19 cellular contexts compared by ENCODE assay signal in genomic region chr14:94654071-94654974, GRCh38. TPM values are rescaled to one million over a fixed set of nuclear protein-coding genes. Genes with fewer than 3 reads are reported as not detected.
DNase-seq lines count a peak whose midpoint lies in the region; ATAC-seq and TF ChIP-seq lines count a peak whose summit lies in the region.
"Had no signal": no experiment of that assay in that cellular context is flagged by ENCODE, and none has a peak within 500 bp of the region (broad histone marks: within the 10 kb centered on the region; RNA-seq: fewer than 3 reads in every experiment).

No MANE protein-coding gene starts in this region.

- H3K4me3 ChIP-seq in DND-41 (ENCODE audit: low read depth in 1 of 2, low read length in 2 of 2) (no peak overlapping the region), fibroblast of pulmonary artery (replicated peaks; ENCODE audit: low read depth, low read length) (no peak overlapping the region), sigmoid colon (no peak overlapping the region), trophoblast cell (ENCODE audit: low read depth, low read length) (no peak overlapping the region)
- H3K4me3 ChIP-seq: heart right ventricle had no signal

- TF ChIP-seq CTCF in DND-41 (IDR thresholded peaks at IDR 0.05; ENCODE audit: borderline replicate concordance, extremely low read depth, low read length, poor library complexity, severe bottlenecking) (no peak), fibroblast of pulmonary artery (IDR thresholded peaks at IDR 0.05; ENCODE audit: low read length, missing control alignments) (no peak), sigmoid colon (IDR thresholded peaks at IDR 0.05) (no peak)

- intact Hi-C loops in sigmoid colon (cut with DNase I): no loop called here

- no peaks in the 10 kb centered on the region for H3K9me3 ChIP-seq in DND-41 (ENCODE audit: insufficient read depth, low read length, severe bottlenecking)
- H3K9me3 ChIP-seq in sigmoid colon: no peaks in the 10 kb centered on the region
- H3K9me3 ChIP-seq in trophoblast cell (ENCODE audit: insufficient read depth, low read depth, low read length): peaks cover 4% of the 10 kb centered on the region

- H2AFZ ChIP-seq in DND-41 (ENCODE audit: low read depth, low read length): no peak overlapping the region
- no peak overlapping the region for H2AFZ ChIP-seq in trophoblast cell (ENCODE audit: insufficient read depth, low read length, poor library complexity)

- no peak overlapping the region for H3K18ac ChIP-seq in trophoblast cell (ENCODE audit: low read length)

- H3K4ac ChIP-seq in trophoblast cell (ENCODE audit: low read depth, low read length): no peak overlapping the region

- H4K20me1 ChIP-seq in DND-41 (ENCODE audit: insufficient read depth, low read length): no peaks in the 10 kb centered on the region

- WGBS in sigmoid colon, 2 donors: 59 to 65% methylated on average over 13 of the region's 13 CpGs
- no CpG with 5 or more reads among the region's 13 CpGs for WGBS in trophoblast cell (ENCODE audit: extremely low coverage, insufficient coverage, insufficient read length)

- H3K79me1 ChIP-seq in trophoblast cell (ENCODE audit: low read length): no peaks in the 10 kb centered on the region

- H3K36me3 ChIP-seq in DND-41 (ENCODE audit: insufficient read depth, low read length) (no peaks in the 10 kb centered on the region), sigmoid colon (no peaks in the 10 kb centered on the region), trophoblast cell (ENCODE audit: control insufficient read depth in 1 of 2, insufficient read depth in 2 of 2, low read length in 2 of 2) (no peaks in the 10 kb centered on the region)
- H3K36me3 ChIP-seq: heart right ventricle had no signal

- no peak overlapping the region for H2BK5ac ChIP-seq in trophoblast cell (ENCODE audit: low read depth, low read length, poor library complexity)

- no peak overlapping the region for H2BK12ac ChIP-seq in trophoblast cell (ENCODE audit: low read length)

- no peak overlapping the region for H4K12ac ChIP-seq in trophoblast cell (ENCODE audit: low read depth, low read length)

- H3K23ac ChIP-seq in trophoblast cell (ENCODE audit: low read length): no peak overlapping the region

- TF ChIP-seq EP300 in sigmoid colon (IDR thresholded peaks at IDR 0.05): no peak

- no peak overlapping the region for H3K14ac ChIP-seq in trophoblast cell (ENCODE audit: low read length)

- no peak overlapping the region for H3K27ac ChIP-seq in DND-41 (ENCODE audit: low read length)
- H3K27ac ChIP-seq in sigmoid colon: peak overlapping the region in 3 of 4 donors; percentile 51 to 64 (median 52)
- no peak overlapping the region for H3K27ac ChIP-seq in trophoblast cell (ENCODE audit: low read depth, low read length)
- H3K27ac ChIP-seq: heart right ventricle had no signal

- H3K79me2 ChIP-seq in DND-41 (ENCODE audit: insufficient read depth, low read length) (no peaks in the 10 kb centered on the region), trophoblast cell (ENCODE audit: control insufficient read depth, insufficient read depth, low read length, poor library complexity) (no peaks in the 10 kb centered on the region)

- DNase-seq in DND-41 (no peak), NCI-H524 treated with DMSO at 0.1 percent for 48 hours (lab: John Stamatoyannopoulos, UW) (peak; percentile 72), fibroblast of pulmonary artery (ENCODE audit: low read depth) (peak; percentile 41), sigmoid colon (peak; percentile 88), trophoblast cell (no peak), SKM-1 (lab: John Stamatoyannopoulos, UW; ENCODE audit: unreplicated experiment) (no peak)
- DNase-seq: activated CD8-positive, alpha-beta T cell treated with anti-CD3 and anti-CD28 coated beads, Interleukin-2, amount 10 ng/mL, durations not matched to agents 7 days and 5 days; CD8-positive, alpha-beta memory T cell; DMS79; heart right ventricle; immature natural killer cell; Kasumi-1; SIG-M5; small intestine; stimulated activated CD4-positive, alpha-beta T cell treated with anti-CD3 and anti-CD28 coated beads, Interleukin-4, amount 100 ng/mL, for 1 hour had no signal

- no peak overlapping the region for H4K91ac ChIP-seq in trophoblast cell (ENCODE audit: low read depth, low read length)

- H3K9ac ChIP-seq in DND-41 (ENCODE audit: low read depth, low read length) (no peak overlapping the region), trophoblast cell (ENCODE audit: low read length) (no peak overlapping the region)

- no peak overlapping the region for H2BK120ac ChIP-seq in trophoblast cell (ENCODE audit: insufficient read depth, low read length, poor library complexity)

- H4K8ac ChIP-seq in trophoblast cell (ENCODE audit: low read depth, low read length): no peak overlapping the region

- ATAC-seq in DND-41 (ENCODE audit: insufficient read depth, low read depth) (0 out of 3 replicates have a peak, but pooled peaks have one; percentile 47), GM21367 (IDR thresholded peaks at IDR 0.05; ENCODE audit: unreplicated experiment) (no peak), HG03520 (IDR thresholded peaks at IDR 0.05; ENCODE audit: unreplicated experiment) (no peak)
- ATAC-seq: activated CD8-positive, alpha-beta T cell treated with anti-CD3 and anti-CD28 coated beads, Interleukin-2, amount 10 ng/mL, durations not matched to agents 7 days and 5 days had no signal

- no peaks in the 10 kb centered on the region for H3K4me1 ChIP-seq in DND-41 (ENCODE audit: insufficient read depth, low read length)
- H3K4me1 ChIP-seq in sigmoid colon: peaks cover 0 to 30% (median 3%) of the 10 kb centered on the region in 4 donors
- no peaks in the 10 kb centered on the region for H3K4me1 ChIP-seq in trophoblast cell (ENCODE audit: control insufficient read depth in 1 of 2, insufficient read depth in 2 of 2, low read length in 2 of 2)
- H3K4me1 ChIP-seq: heart right ventricle had no signal

- no peaks in the 10 kb centered on the region for H3K27me3 ChIP-seq in DND-41 (ENCODE audit: insufficient read depth, low read length, poor library complexity)
- no peaks in the 10 kb centered on the region for H3K27me3 ChIP-seq in sigmoid colon
- H3K27me3 ChIP-seq in trophoblast cell (ENCODE audit: insufficient read depth, low read length): no peaks in the 10 kb centered on the region

- TF ChIP-seq POLR2A in sigmoid colon (IDR thresholded peaks at IDR 0.05): no peak

- no peak overlapping the region for H2AK5ac ChIP-seq in trophoblast cell (ENCODE audit: low read length)

- H3K4me2 ChIP-seq in DND-41 (ENCODE audit: insufficient read depth, low read length) (no peak overlapping the region), trophoblast cell (ENCODE audit: low read length) (no peak overlapping the region)

RNA-seq across cellular contexts. Expression of gene SERPINA3, which starts 42.1 kb away (rescaled TPM):
- 100 to 1,000 TPM in 1 of 4 donors, 10 to 100 TPM in 3; 80.9 to 233 (median 97.9) TPM for total RNA-seq in sigmoid colon
- 10 to 100 TPM in 2 of 3 donors, 1 to 10 TPM in 1; 2.3 to 94.5 (median 59.5) TPM for polyA plus RNA-seq in sigmoid colon
- polyA plus RNA-seq in trophoblast cell (2013): 1.0 and 1.1 TPM in 2 replicates
- total RNA-seq: activated CD8-positive, alpha-beta T cell treated with anti-CD3 and anti-CD28 coated beads, Interleukin-2, amount 10 ng/mL, durations not matched to agents 7 days and 5 days; CD8-positive, alpha-beta memory T cell; lung microvascular endothelial cell; OCI-LY7 had no signal
- polyA plus RNA-seq: CD8-positive, alpha-beta memory T cell; immature natural killer cell had no signal

Comparison
In these comparisons a context has a peak if more than half of its experiments do, and no peak if none do; other contexts are left out.
1. DNase-seq: peak in NCI-H524 treated with DMSO at 0.1 percent for 48 hours (single experiment), fibroblast of pulmonary artery (single experiment) and sigmoid colon (single experiment); none in DND-41 (single experiment), trophoblast cell (0 of 2) and SKM-1 (single experiment).
2. H3K27ac ChIP-seq: peak in sigmoid colon (3 of 4); none in DND-41 (single experiment) and trophoblast cell (single experiment).